In the genomic region with DNA sequence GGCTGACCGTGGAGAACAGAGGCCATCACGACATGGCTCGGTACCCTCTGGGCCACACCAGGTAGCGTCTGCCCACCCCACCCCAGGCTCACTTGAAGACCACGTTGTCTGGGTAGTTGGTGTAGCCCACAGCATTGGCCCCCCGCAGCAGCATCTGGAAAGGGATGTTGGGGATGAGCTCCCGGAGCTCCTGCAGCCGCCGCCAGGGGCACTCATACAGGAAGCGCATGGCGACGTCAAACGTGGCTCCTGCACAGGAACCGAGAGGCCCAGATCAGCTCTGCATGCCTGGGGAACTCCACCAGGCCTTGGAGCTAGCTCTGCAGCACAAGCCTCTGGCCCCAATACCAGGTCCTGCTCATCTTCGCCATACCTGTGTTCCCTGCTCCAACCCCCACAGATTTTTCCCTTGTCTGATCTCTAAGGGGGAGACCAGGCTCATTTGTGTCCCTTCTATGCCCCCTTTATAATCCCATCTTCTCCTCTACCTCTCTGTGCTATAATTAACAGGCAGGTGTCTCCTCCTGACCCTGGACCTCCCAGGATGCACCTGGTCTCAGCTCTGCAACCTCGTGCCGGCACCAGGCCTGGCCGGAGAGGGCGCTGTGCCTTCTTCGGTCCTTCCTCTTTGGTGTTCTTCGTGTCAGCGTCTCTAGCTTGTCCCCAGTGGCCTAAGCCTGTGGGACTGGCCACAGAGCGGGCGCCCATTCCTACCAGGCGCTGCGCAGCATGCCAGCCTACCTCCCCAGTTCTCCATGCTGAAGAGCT, we compare ENCODE assay signal across 1 cellular context.
A peak's percentile ranks its signal among the peaks of the same experiment; 100 is the strongest.
TF ChIP-seq lines count a peak whose summit lies in the region.

No MANE protein-coding gene starts in this region.

TF ChIP-seq in HepG2, 621 proteins besides CTCF, POLR2A, EP300 and RAD21:
- TF ChIP-seq, protein P1, sequence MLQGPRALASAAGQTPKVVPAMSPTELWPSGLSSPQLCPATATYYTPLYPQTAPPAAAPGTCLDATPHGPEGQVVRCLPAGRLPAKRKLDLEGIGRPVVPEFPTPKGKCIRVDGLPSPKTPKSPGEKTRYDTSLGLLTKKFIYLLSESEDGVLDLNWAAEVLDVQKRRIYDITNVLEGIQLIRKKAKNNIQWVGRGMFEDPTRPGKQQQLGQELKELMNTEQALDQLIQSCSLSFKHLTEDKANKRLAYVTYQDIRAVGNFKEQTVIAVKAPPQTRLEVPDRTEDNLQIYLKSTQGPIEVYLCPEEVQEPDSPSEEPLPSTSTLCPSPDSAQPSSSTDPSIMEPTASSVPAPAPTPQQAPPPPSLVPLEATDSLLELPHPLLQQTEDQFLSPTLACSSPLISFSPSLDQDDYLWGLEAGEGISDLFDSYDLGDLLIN (CRISPR knock-in tag; IDR thresholded peaks at IDR 0.05; ENCODE audit: borderline replicate concordance): no peak
- TF ChIP-seq RFXAP (CRISPR knock-in tag; IDR thresholded peaks at IDR 0.05; ENCODE audit: borderline replicate concordance) (no peak), ZNF143 (CRISPR knock-in tag; IDR thresholded peaks at IDR 0.05) (peak; percentile 57), HNRNPLL (IDR thresholded peaks at IDR 0.05; ENCODE audit: low read depth, low read length, poor library complexity, severe bottlenecking) (peak; percentile 11), MTF2 (CRISPR knock-in tag; IDR thresholded peaks at IDR 0.05; ENCODE audit: borderline replicate concordance) (no peak), RFXANK (CRISPR knock-in tag; IDR thresholded peaks at IDR 0.05) (no peak)
